In the genomic region with DNA sequence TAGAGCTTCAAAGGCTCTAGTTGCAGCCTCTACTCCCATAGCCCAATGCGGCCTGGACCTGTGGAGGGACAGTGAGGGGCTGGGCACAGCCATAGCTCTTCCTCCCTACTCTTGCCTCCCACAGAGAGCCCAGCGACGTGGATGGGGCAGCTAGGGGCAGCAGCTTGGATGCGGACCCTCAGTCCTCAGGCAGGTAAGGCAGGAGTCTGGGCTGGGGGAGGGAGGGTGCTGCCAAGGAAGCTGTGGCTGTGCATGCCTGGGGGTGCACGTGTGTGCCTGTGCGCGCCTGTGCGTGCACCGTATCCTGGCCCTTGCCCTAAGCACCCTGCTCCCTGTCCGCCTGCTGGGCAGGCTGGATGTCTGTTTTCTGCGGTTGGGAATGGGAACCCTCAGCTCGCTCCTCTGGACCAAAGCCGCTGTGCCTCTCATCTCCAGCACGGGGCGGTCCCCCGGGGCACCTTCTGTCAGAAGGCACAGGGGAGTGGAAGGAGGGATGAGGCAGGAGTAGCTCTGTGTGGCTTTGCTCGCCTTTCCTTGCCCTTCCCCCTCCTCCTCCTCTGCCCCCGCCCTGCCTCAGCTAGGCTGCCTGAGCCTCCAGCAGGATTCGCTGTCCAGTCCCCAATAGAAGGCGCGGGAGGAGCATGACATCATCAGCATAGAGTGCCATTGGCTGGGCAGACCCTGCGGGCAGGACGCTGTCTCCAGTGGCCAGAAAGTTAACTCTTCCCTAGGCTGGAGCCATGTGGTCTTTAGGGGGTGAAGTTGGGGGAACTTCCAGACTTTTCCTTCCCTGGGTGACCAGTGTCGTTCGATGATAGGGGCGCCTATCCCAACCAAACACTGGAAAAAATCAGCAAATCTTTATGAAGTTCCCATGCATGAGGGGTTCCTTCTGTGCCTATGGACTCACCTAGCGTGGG, we compare ENCODE assay signal across 1 cellular context.
TF ChIP-seq lines count a peak whose summit lies in the region.

No MANE protein-coding gene starts in this region.

TF ChIP-seq in HCT116, 20 proteins besides CTCF, POLR2A, EP300 and RAD21 (continued from another document):
- TF ChIP-seq ZNF274 (IDR thresholded peaks at IDR 0.05; ENCODE audit: low read depth, low read length): no peak
- TF ChIP-seq EZH2phosphoT487 (IDR thresholded peaks at IDR 0.05; ENCODE audit: borderline replicate concordance): no peak
- TF ChIP-seq, protein P1, sequence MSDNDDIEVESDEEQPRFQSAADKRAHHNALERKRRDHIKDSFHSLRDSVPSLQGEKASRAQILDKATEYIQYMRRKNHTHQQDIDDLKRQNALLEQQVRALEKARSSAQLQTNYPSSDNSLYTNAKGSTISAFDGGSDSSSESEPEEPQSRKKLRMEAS (IDR thresholded peaks at IDR 0.05): peak; percentile 86
TF ChIP-seq in HCT116: peak in this region for 3.
